8 cellular contexts compared by ENCODE assay signal in genomic region chr18:13112982-13113381, GRCh38.
A peak's percentile ranks its signal among the peaks of the same experiment; 100 is the strongest.
DNase-seq lines count a peak whose midpoint lies in the region; ATAC-seq and TF ChIP-seq lines count a peak whose summit lies in the region.

No MANE protein-coding gene starts in this region.

- POLR2A ChIA-PET in CD8-positive, alpha-beta T cell (lab: Charles Lee) = interaction anchor here (0.7 to 0.9 kb wide), 2 partner anchors 24 to 165 kb away, joined by 3 read pairs; partner anchors contain the start of gene SEH1L

- peak in 2 of 7 experiments; percentile 12 to 53 for DNase-seq in CD8-positive, alpha-beta T cell
- peak; percentile 14 for DNase-seq in NCI-H2196 treated with DMSO at 0.1 percent for 48 hours (lab: John Stamatoyannopoulos, UW; ENCODE audit: unreplicated experiment)
- DNase-seq in dermis blood vessel endothelial cell = peak; percentile 77
- DNase-seq in lower lobe of right lung = no peak
- DNase-seq in DMS153 (lab: John Stamatoyannopoulos, UW) = no peak
- no peak for DNase-seq in activated T-helper 2 cell treated with anti-CD3 and anti-CD28 coated beads, Interferon-gamma antibody, Interleukin-2, Interleukin-4, amounts not matched to agents 10 μg/mL and 5 μg/mL and 100 μg/mL, durations not matched to agents 14 hours and 24 hours and 36 hours (ENCODE audit: low spot score)

- peaks cover 11% of the 10 kb centered on the region for H3K36me3 ChIP-seq in CD8-positive, alpha-beta T cell (ENCODE audit: insufficient read depth, low read length)
- H3K36me3 ChIP-seq in lower lobe of right lung = peaks cover 58% of the 10 kb centered on the region

- peak; percentile 69 for ATAC-seq in CD8-positive, alpha-beta T cell
- ATAC-seq in lower lobe of right lung (peak in 1 of 2 donors; percentile 53), GM21723 (IDR thresholded peaks at IDR 0.05; ENCODE audit: unreplicated experiment) (no peak), HG03521 (IDR thresholded peaks at IDR 0.05; ENCODE audit: unreplicated experiment) (no peak)

- CTCF ChIA-PET in CD8-positive, alpha-beta T cell (lab: Charles Lee) = interaction anchor here (0.8 to 2.4 kb wide), 4 partner anchors 11 to 51 kb away, joined by 3 to 15 read pairs (median 6); no protein-coding TSS in a partner anchor

- H3K36me3 Mint-ChIP-seq in CD8-positive, alpha-beta T cell = peaks cover 65% of the 10 kb centered on the region
- peaks cover 72% of the 10 kb centered on the region for H3K36me3 Mint-ChIP-seq in activated T-helper 2 cell treated with anti-CD3 and anti-CD28 coated beads, Interferon-gamma antibody, Interleukin-2, Interleukin-4, amounts not matched to agents 10 μg/mL and 5 μg/mL and 100 μg/mL, durations not matched to agents 14 hours and 24 hours and 36 hours (ENCODE audit: low read depth)

- no peak overlapping the region for H3K4me3 Mint-ChIP-seq in CD8-positive, alpha-beta T cell
- H3K4me3 Mint-ChIP-seq in activated T-helper 2 cell treated with anti-CD3 and anti-CD28 coated beads, Interferon-gamma antibody, Interleukin-2, Interleukin-4, amounts not matched to agents 10 μg/mL and 5 μg/mL and 100 μg/mL, durations not matched to agents 14 hours and 24 hours and 36 hours (ENCODE audit: low read depth) = no peak overlapping the region

- H3K4me1 ChIP-seq in CD8-positive, alpha-beta T cell (ENCODE audit: insufficient read depth, low read length) = no peaks in the 10 kb centered on the region
- H3K4me1 ChIP-seq in lower lobe of right lung = no peaks in the 10 kb centered on the region

- H3K27ac ChIP-seq in CD8-positive, alpha-beta T cell (ENCODE audit: low read depth, low read length) = no peak overlapping the region
- H3K27ac ChIP-seq in lower lobe of right lung = no peak overlapping the region

- no peaks in the 10 kb centered on the region for H3K27me3 Mint-ChIP-seq in CD8-positive, alpha-beta T cell (ENCODE audit: low read depth)
- H3K27me3 Mint-ChIP-seq in activated T-helper 2 cell treated with anti-CD3 and anti-CD28 coated beads, Interferon-gamma antibody, Interleukin-2, Interleukin-4, amounts not matched to agents 10 μg/mL and 5 μg/mL and 100 μg/mL, durations not matched to agents 14 hours and 24 hours and 36 hours (ENCODE audit: low read depth) = no peaks in the 10 kb centered on the region

- intact Hi-C loops in CD8-positive, alpha-beta T cell (cut with DNase I, micrococcal nuclease) = loop anchor here (1.0 kb wide), 2 partner anchors 46 to 517 kb away; no protein-coding TSS in a partner anchor
- intact Hi-C loops in lower lobe of right lung (cut with DNase I) = no loop called here
- intact Hi-C loops in activated T-helper 2 cell treated with anti-CD3 and anti-CD28 coated beads, Interferon-gamma antibody, Interleukin-2, Interleukin-4, amounts not matched to agents 10 μg/mL and 5 μg/mL and 100 μg/mL, durations not matched to agents 14 hours and 24 hours and 36 hours (cut with micrococcal nuclease) = no loop called here

- no peak overlapping the region for H3K27ac Mint-ChIP-seq in CD8-positive, alpha-beta T cell
- H3K27ac Mint-ChIP-seq in activated T-helper 2 cell treated with anti-CD3 and anti-CD28 coated beads, Interferon-gamma antibody, Interleukin-2, Interleukin-4, amounts not matched to agents 10 μg/mL and 5 μg/mL and 100 μg/mL, durations not matched to agents 14 hours and 24 hours and 36 hours = no peak overlapping the region

- H3K4me1 Mint-ChIP-seq in CD8-positive, alpha-beta T cell (ENCODE audit: low read depth) = no peaks in the 10 kb centered on the region
- peaks cover 3% of the 10 kb centered on the region for H3K4me1 Mint-ChIP-seq in activated T-helper 2 cell treated with anti-CD3 and anti-CD28 coated beads, Interferon-gamma antibody, Interleukin-2, Interleukin-4, amounts not matched to agents 10 μg/mL and 5 μg/mL and 100 μg/mL, durations not matched to agents 14 hours and 24 hours and 36 hours (ENCODE audit: low read depth)

- no peaks in the 10 kb centered on the region for H3K9me3 Mint-ChIP-seq in CD8-positive, alpha-beta T cell
- peaks cover 7% of the 10 kb centered on the region for H3K9me3 Mint-ChIP-seq in activated T-helper 2 cell treated with anti-CD3 and anti-CD28 coated beads, Interferon-gamma antibody, Interleukin-2, Interleukin-4, amounts not matched to agents 10 μg/mL and 5 μg/mL and 100 μg/mL, durations not matched to agents 14 hours and 24 hours and 36 hours

- no peaks in the 10 kb centered on the region for H3K9me3 ChIP-seq in CD8-positive, alpha-beta T cell (ENCODE audit: low read length)
- H3K9me3 ChIP-seq in lower lobe of right lung = no peaks in the 10 kb centered on the region

- TF ChIP-seq CTCF in CD8-positive, alpha-beta T cell (IDR thresholded peaks at IDR 0.05) = no peak
- TF ChIP-seq CTCF in lower lobe of right lung (IDR thresholded peaks at IDR 0.05) = peak; percentile 21

- H3K27me3 ChIP-seq in CD8-positive, alpha-beta T cell (ENCODE audit: insufficient read depth, low read length) = no peaks in the 10 kb centered on the region
- no peaks in the 10 kb centered on the region for H3K27me3 ChIP-seq in lower lobe of right lung (ENCODE audit: low read depth)

- no peak overlapping the region for H3K4me3 ChIP-seq in CD8-positive, alpha-beta T cell (ENCODE audit: low read depth, low read length)
- no peak overlapping the region for H3K4me3 ChIP-seq in lower lobe of right lung

Comparison
In these comparisons a context has a peak if more than half of its experiments do, and no peak if none do; other contexts are left out.
1. DNase-seq: peak in NCI-H2196 treated with DMSO at 0.1 percent for 48 hours (single experiment) and dermis blood vessel endothelial cell (single experiment); none in lower lobe of right lung (single experiment), DMS153 (single experiment) and activated T-helper 2 cell treated with anti-CD3 and anti-CD28 coated beads, Interferon-gamma antibody, Interleukin-2, Interleukin-4, amounts not matched to agents 10 μg/mL and 5 μg/mL and 100 μg/mL, durations not matched to agents 14 hours and 24 hours and 36 hours (single experiment).
2. intact Hi-C loops: an anchor here in CD8-positive, alpha-beta T cell (1.0 kb wide); none called in lower lobe of right lung and activated T-helper 2 cell treated with anti-CD3 and anti-CD28 coated beads, Interferon-gamma antibody, Interleukin-2, Interleukin-4, amounts not matched to agents 10 μg/mL and 5 μg/mL and 100 μg/mL, durations not matched to agents 14 hours and 24 hours and 36 hours.